In the genomic region with DNA sequence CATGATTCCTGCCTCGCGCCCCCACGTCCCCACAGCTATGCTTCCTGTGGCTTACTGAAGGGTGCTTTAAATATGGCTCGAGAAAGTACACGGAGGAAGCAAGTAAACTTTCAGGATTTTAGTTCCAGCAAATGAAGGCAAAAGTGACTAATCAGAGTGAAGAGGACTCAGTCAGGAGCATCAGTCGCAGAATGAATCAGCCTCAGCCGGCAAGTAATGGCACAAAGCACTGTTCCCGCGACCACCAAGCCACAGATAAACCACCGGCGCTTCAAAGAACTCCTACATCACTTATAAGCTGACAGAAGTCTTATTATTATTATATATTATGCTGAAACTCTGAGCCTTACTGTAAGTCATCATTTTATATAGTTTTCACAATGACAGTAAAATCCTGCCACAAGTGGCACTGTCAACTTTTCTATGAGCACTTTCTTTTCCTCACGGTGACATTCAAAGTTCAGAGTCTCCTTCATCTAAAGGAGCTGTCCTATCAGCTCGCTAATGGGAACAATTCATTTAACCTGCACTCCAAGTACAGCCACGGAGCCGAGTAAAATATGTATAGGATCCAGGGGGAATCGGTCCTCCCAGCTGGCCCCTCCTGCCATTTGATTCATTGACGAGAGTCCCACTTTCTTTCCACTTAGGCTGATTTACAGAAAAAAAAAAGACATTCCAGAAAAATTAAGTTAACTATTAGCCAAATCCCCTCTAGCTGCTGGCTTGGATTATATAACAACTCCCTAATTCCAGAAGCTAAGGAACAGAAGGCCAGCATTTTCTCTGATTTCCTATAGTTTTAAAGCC, we compare ENCODE assay signal across 11 cellular contexts.
A peak's percentile ranks its signal among the peaks of the same experiment; 100 is the strongest.
DNase-seq lines count a peak whose midpoint lies in the region; ATAC-seq and TF ChIP-seq lines count a peak whose summit lies in the region.
"Had no signal": no experiment of that assay in that cellular context is flagged by ENCODE, and none has a peak within 500 bp of the region (broad histone marks: within the 10 kb centered on the region; RNA-seq: fewer than 3 reads in every experiment).

No MANE protein-coding gene starts in this region.

- H3K36me3 Mint-ChIP-seq in CD4-positive, CD25-positive, alpha-beta regulatory T cell: no peaks in the 10 kb centered on the region
- no peaks in the 10 kb centered on the region for H3K36me3 Mint-ChIP-seq in activated CD4-positive, alpha-beta memory T cell treated with anti-CD3 and anti-CD28 coated beads, Interleukin-2, amount 10 ng/mL, durations not matched to agents 7 days and 5 days (ENCODE audit: low read depth)
- H3K36me3 Mint-ChIP-seq: type B pancreatic cell had no signal

- peaks cover 0 to 1% (median 0%) of the 10 kb centered on the region in 7 donors for H3K9me3 Mint-ChIP-seq in CD4-positive, CD25-positive, alpha-beta regulatory T cell
- no peaks in the 10 kb centered on the region for H3K9me3 Mint-ChIP-seq in activated CD4-positive, alpha-beta memory T cell treated with anti-CD3 and anti-CD28 coated beads, Interleukin-2, amount 10 ng/mL, durations not matched to agents 7 days and 5 days
- H3K9me3 Mint-ChIP-seq: H9, type B pancreatic cell had no signal

- H3K4me3 Mint-ChIP-seq in CD4-positive, CD25-positive, alpha-beta regulatory T cell: peak overlapping the region in 1 of 4 donors; percentile 54
- H3K4me3 Mint-ChIP-seq in activated CD4-positive, alpha-beta memory T cell treated with anti-CD3 and anti-CD28 coated beads, Interleukin-2, amount 10 ng/mL, durations not matched to agents 7 days and 5 days: peak overlapping the region; percentile 23
- H3K4me3 Mint-ChIP-seq: H9, type B pancreatic cell had no signal

- peaks cover 5 to 20% (median 13%) of the 10 kb centered on the region in 4 donors for H3K4me1 Mint-ChIP-seq in CD4-positive, CD25-positive, alpha-beta regulatory T cell
- peaks cover 64% of the 10 kb centered on the region for H3K4me1 Mint-ChIP-seq in activated CD4-positive, alpha-beta memory T cell treated with anti-CD3 and anti-CD28 coated beads, Interleukin-2, amount 10 ng/mL, durations not matched to agents 7 days and 5 days

- no peaks in the 10 kb centered on the region for H3K27me3 Mint-ChIP-seq in CD4-positive, CD25-positive, alpha-beta regulatory T cell
- peaks cover 26% of the 10 kb centered on the region for H3K27me3 Mint-ChIP-seq in activated CD4-positive, alpha-beta memory T cell treated with anti-CD3 and anti-CD28 coated beads, Interleukin-2, amount 10 ng/mL, durations not matched to agents 7 days and 5 days

- TF ChIP-seq CTCF in astrocyte of the spinal cord (IDR thresholded peaks at IDR 0.05; ENCODE audit: low read depth, low read length): no peak
- no peak for TF ChIP-seq CTCF in esophagus squamous epithelium (IDR thresholded peaks at IDR 0.05)

- intact Hi-C loops in esophagus squamous epithelium (cut with DNase I): no loop called here

- no peaks in the 10 kb centered on the region for H3K27me3 ChIP-seq in CD4-positive, CD25-positive, alpha-beta regulatory T cell (ENCODE audit: control insufficient read depth, insufficient read depth, low read length)
- H3K27me3 ChIP-seq in esophagus squamous epithelium: no peaks in the 10 kb centered on the region

- in situ Hi-C loops in astrocyte of the spinal cord (cut with HindIII; ENCODE audit: low sequenced_read_pairs): no loop called here

- peak overlapping the region in 1 of 3 donors; percentile 70 for H3K27ac Mint-ChIP-seq in CD4-positive, CD25-positive, alpha-beta regulatory T cell
- H3K27ac Mint-ChIP-seq in activated CD4-positive, alpha-beta memory T cell treated with anti-CD3 and anti-CD28 coated beads, Interleukin-2, amount 10 ng/mL, durations not matched to agents 7 days and 5 days: peak overlapping the region; percentile 16
- H3K27ac Mint-ChIP-seq: H9, type B pancreatic cell had no signal

- peak in 1 of 3 donors; percentile 15 for DNase-seq in CD4-positive, CD25-positive, alpha-beta regulatory T cell
- DNase-seq in activated CD4-positive, alpha-beta memory T cell treated with anti-CD3 and anti-CD28 coated beads, Interleukin-2, amount 10 ng/mL, durations not matched to agents 7 days and 5 days: peak; percentile 74
- DNase-seq in astrocyte of the spinal cord (ENCODE audit: low read depth, low spot score) (peak; percentile 25), cerebellar cortex (ENCODE audit: low spot score) (no peak), esophagus squamous epithelium (lab: John Stamatoyannopoulos, UW) (no peak)
- DNase-seq in stimulated activated CD4-positive, alpha-beta T cell treated with anti-CD3 and anti-CD28 coated beads, Interleukin-15, amount 100 ng/mL, for 24 hours: peak; percentile 93
- DNase-seq: anterior cingulate cortex, H9 had no signal

- TF ChIP-seq POLR2A in esophagus squamous epithelium (IDR thresholded peaks at IDR 0.05): no peak

- POLR2A ChIA-PET in activated CD4-positive, alpha-beta memory T cell treated with anti-CD3 and anti-CD28 coated beads, Interleukin-2, amount 10 ng/mL, durations not matched to agents 7 days and 5 days (lab: Charles Lee): interaction anchor here (0.8 to 1.7 kb wide), 6 partner anchors 8 to 149 kb away, joined by 3 to 5 read pairs (median 3); no protein-coding TSS in a partner anchor

- peak overlapping the region; percentile 15 for H3K4me3 ChIP-seq in CD4-positive, CD25-positive, alpha-beta regulatory T cell (ENCODE audit: low read depth, low read length)
- H3K4me3 ChIP-seq in astrocyte of the spinal cord (ENCODE audit: low read depth, low read length): no peak overlapping the region
- H3K4me3 ChIP-seq in esophagus squamous epithelium: no peak overlapping the region

- H3K27ac ChIP-seq in CD4-positive, CD25-positive, alpha-beta regulatory T cell (ENCODE audit: insufficient read depth, low read length, poor library complexity, severe bottlenecking): no peak overlapping the region
- no peak overlapping the region for H3K27ac ChIP-seq in esophagus squamous epithelium

- 75% methylated on average over 15 to 17 of the region's 17 CpGs for WGBS in esophagus squamous epithelium, 2 donors

- peaks cover 8% of the 10 kb centered on the region for H3K4me1 ChIP-seq in CD4-positive, CD25-positive, alpha-beta regulatory T cell (ENCODE audit: control insufficient read depth, insufficient read depth, low read length, poor library complexity, severe bottlenecking)
- peaks cover 0 to 4% (median 0%) of the 10 kb centered on the region in 3 donors for H3K4me1 ChIP-seq in esophagus squamous epithelium

- H3K36me3 ChIP-seq in CD4-positive, CD25-positive, alpha-beta regulatory T cell (ENCODE audit: control insufficient read depth, insufficient read depth, low read length): no peaks in the 10 kb centered on the region
- no peaks in the 10 kb centered on the region for H3K36me3 ChIP-seq in esophagus squamous epithelium

- peak in 1 of 2 donors; percentile 14 for ATAC-seq in CD4-positive, CD25-positive, alpha-beta regulatory T cell (ENCODE audit: low read depth in 2 of 2)
- no peak for ATAC-seq in GM18907 (IDR thresholded peaks at IDR 0.05; ENCODE audit: unreplicated experiment)
- no peak for ATAC-seq in GM21786 (IDR thresholded peaks at IDR 0.05; ENCODE audit: unreplicated experiment)

- no peaks in the 10 kb centered on the region for H3K9me3 ChIP-seq in CD4-positive, CD25-positive, alpha-beta regulatory T cell (ENCODE audit: control insufficient read depth in 2 of 2, low read length in 2 of 2)
- no peaks in the 10 kb centered on the region for H3K9me3 ChIP-seq in esophagus squamous epithelium

- CTCF ChIA-PET in activated CD4-positive, alpha-beta memory T cell treated with anti-CD3 and anti-CD28 coated beads, Interleukin-2, amount 10 ng/mL, durations not matched to agents 7 days and 5 days (lab: Charles Lee): interaction anchor here (1.0 to 1.4 kb wide), 3 partner anchors 10 to 111 kb away, joined by 3 to 4 read pairs (median 4); no protein-coding TSS in a partner anchor

Comparison
In these comparisons a context has a peak if more than half of its experiments do, and no peak if none do; other contexts are left out.
1. DNase-seq: peak in activated CD4-positive, alpha-beta memory T cell treated with anti-CD3 and anti-CD28 coated beads, Interleukin-2, amount 10 ng/mL, durations not matched to agents 7 days and 5 days (single experiment), astrocyte of the spinal cord (single experiment) and stimulated activated CD4-positive, alpha-beta T cell treated with anti-CD3 and anti-CD28 coated beads, Interleukin-15, amount 100 ng/mL, for 24 hours (single experiment); none in cerebellar cortex (single experiment) and esophagus squamous epithelium (single experiment).